ENCODE assay signal across 8 cellular contexts in genomic region chr2:168455692-168456525, GRCh38.
DNase-seq lines count a peak whose midpoint lies in the region; ATAC-seq and FAIRE-seq lines count a peak whose summit lies in the region.

CERS6 (plus strand) TSS chr2:168456272; CDS start chr2:168456449, 177 bp downstream.

- ATAC-seq in HG03439 (IDR thresholded peaks at IDR 0.05; ENCODE audit: unreplicated experiment) (peak; percentile 95), memory B cell (ENCODE audit: low read depth) (peak; percentile 89)

- H3K9me3 Mint-ChIP-seq in memory B cell = no peaks in the 10 kb centered on the region

- peaks cover 2% of the 10 kb centered on the region for H3K27me3 Mint-ChIP-seq in memory B cell

- H3K27me3 ChIP-seq in effector memory CD4-positive, alpha-beta T cell (replicated peaks; ENCODE audit: control insufficient read depth, insufficient read depth, low read length, poor library complexity, severe bottlenecking) = no peaks in the 10 kb centered on the region

- H3K4me3 ChIP-seq in effector memory CD4-positive, alpha-beta T cell (ENCODE audit: insufficient read depth, low read depth, low read length, poor library complexity, severe bottlenecking) = peak within 1 kb of the TSS; percentile 86

- FAIRE-seq in GM19239 (lab: Jason Lieb, UNC) = peak; percentile 84

- H3K4me1 Mint-ChIP-seq in memory B cell = peaks cover 4% of the 10 kb centered on the region

- H3K27ac Mint-ChIP-seq in memory B cell = no peak within 1 kb of the TSS

- peak; percentile 38 to 93 (median 82) for DNase-seq in C1 segment of cervical spinal cord (lab: John Stamatoyannopoulos, UW)
- DNase-seq in GM19239 (ENCODE audit: insufficient read length, low spot score) = peak; percentile 87
- DNase-seq in NCI-H748 (lab: John Stamatoyannopoulos, UW; ENCODE audit: unreplicated experiment) = peak; percentile 96
- peak; percentile 38 to 66 for DNase-seq in activated CD8-positive, alpha-beta memory T cell treated with anti-CD3 and anti-CD28 coated beads for 1 hour (ENCODE audit: extremely low read depth in 1 of 2, low read depth in 1 of 2)
- DNase-seq in effector memory CD4-positive, alpha-beta T cell = peak; percentile 19 to 53 (median 22)
- peak; percentile 22 to 58 for DNase-seq in memory B cell (ENCODE audit: low spot score in 2 of 2)
- DNase-seq in stimulated activated CD4-positive, alpha-beta T cell treated with anti-CD3 and anti-CD28 coated beads, TNF-alpha, amount 100 ng/mL, for 48 hours (ENCODE audit: low read depth in 3 of 3) = peak; percentile 80 to 85 (median 84)

- H3K27ac ChIP-seq in effector memory CD4-positive, alpha-beta T cell (ENCODE audit: insufficient read depth, low read length, poor library complexity, severe bottlenecking) = no peak within 1 kb of the TSS

- H3K4me1 ChIP-seq in effector memory CD4-positive, alpha-beta T cell (ENCODE audit: control insufficient read depth, insufficient read depth, low read length, poor library complexity, severe bottlenecking) = no peaks in the 10 kb centered on the region

- H3K4me3 Mint-ChIP-seq in memory B cell = peak within 1 kb of the TSS; percentile 79

- H3K36me3 Mint-ChIP-seq in memory B cell = no peaks in the 10 kb centered on the region

- no peaks in the 10 kb centered on the region for H3K36me3 ChIP-seq in effector memory CD4-positive, alpha-beta T cell (ENCODE audit: control insufficient read depth, insufficient read depth, low read length)

- H3K9me3 ChIP-seq in effector memory CD4-positive, alpha-beta T cell (ENCODE audit: control insufficient read depth, low read length) = no peaks in the 10 kb centered on the region

Comparison
In these comparisons a context has a peak if more than half of its experiments do, and no peak if none do; other contexts are left out.
1. DNase-seq: peak in every context shown above with its lines; median percentile 96 in NCI-H748; 87 in GM19239; 84 in stimulated activated CD4-positive, alpha-beta T cell treated with anti-CD3 and anti-CD28 coated beads, TNF-alpha, amount 100 ng/mL, for 48 hours; 82 in C1 segment of cervical spinal cord; 52 in activated CD8-positive, alpha-beta memory T cell treated with anti-CD3 and anti-CD28 coated beads for 1 hour; 40 in memory B cell; 22 in effector memory CD4-positive, alpha-beta T cell.